19 cellular contexts compared by ENCODE assay signal in genomic region chr6:113015249-113015648, GRCh38.
DNase-seq lines count a peak whose midpoint lies in the region; ATAC-seq, FAIRE-seq and TF ChIP-seq lines count a peak whose summit lies in the region.
"Had no signal": no experiment of that assay in that cellular context is flagged by ENCODE, and none has a peak within 500 bp of the region (broad histone marks: within the 10 kb centered on the region; RNA-seq: fewer than 3 reads in every experiment).

No MANE protein-coding gene starts in this region.

- no peak overlapping the region for H3K4me3 ChIP-seq in SK-N-MC
- no peak overlapping the region for H3K4me3 ChIP-seq in osteoblast (ENCODE audit: insufficient read depth, low read length)
- H3K4me3 ChIP-seq: colonic mucosa had no signal

- H3K36me3 ChIP-seq in SK-N-MC (ENCODE audit: insufficient read depth, low read length) (no peaks in the 10 kb centered on the region), osteoblast (ENCODE audit: insufficient read depth, low read length) (no peaks in the 10 kb centered on the region)
- H3K36me3 ChIP-seq: colonic mucosa had no signal

- peak overlapping the region; percentile 45 for H3K27ac ChIP-seq in SK-N-MC
- peak overlapping the region; percentile 79 for H3K27ac ChIP-seq in osteoblast (ENCODE audit: low read depth, low read length)
- H3K27ac ChIP-seq: colonic mucosa had no signal

- H3K4me2 ChIP-seq in osteoblast (ENCODE audit: insufficient read depth, low read length) = peak overlapping the region; percentile 49

- DNase-seq in GM03348 (ENCODE audit: low spot score) (peak; percentile 52), SK-N-MC (ENCODE audit: low read depth, low spot score) (no peak), fibroblast of gingiva (ENCODE audit: low read depth) (peak; percentile 66), osteoblast (ENCODE audit: insufficient read length, low spot score, missing footprints) (peak; percentile 64), D721Med (ENCODE audit: insufficient read length, low spot score) (no peak), NCI-H82 (lab: John Stamatoyannopoulos, UW) (no peak)
- DNase-seq in activated T-cell treated with anti-CD3 and anti-CD28 coated beads, Interleukin-2, amount 50 U/mL, for 4 hours = no peak
- DNase-seq: activated CD4-positive, CD25-positive, alpha-beta regulatory T cell; colonic mucosa; DMS53; head of caudate nucleus; mammary epithelial cell; NCI-H1694; NCI-H2227 treated with DMSO at 0.1 percent for 48 hours; T-helper 17 cell had no signal

- no peaks in the 10 kb centered on the region for H4K20me1 ChIP-seq in osteoblast (ENCODE audit: insufficient read depth, low read length)

- H3K4me1 Mint-ChIP-seq in activated T-cell treated with anti-CD3 and anti-CD28 coated beads, Interleukin-2, amount 50 U/mL, for 4 hours (ENCODE audit: low read depth) = no peaks in the 10 kb centered on the region
- H3K4me1 Mint-ChIP-seq: activated T-helper 17 cell treated with anti-CD3 and anti-CD28 coated beads, Interleukin-2, amount 50 U/mL, for 72 hours; CD14-positive monocyte; stimulated activated memory B cell treated with anti-CD40 and anti-IgM and Interleukin-4, amounts not matched to agents 10 μg/mL and 1 μg/mL and 100 μg/mL, for 72 hours; T-helper 17 cell had no signal

- H3K36me3 Mint-ChIP-seq in activated T-cell treated with anti-CD3 and anti-CD28 coated beads, Interleukin-2, amount 50 U/mL, for 4 hours (ENCODE audit: insufficient read depth) = no peaks in the 10 kb centered on the region
- H3K36me3 Mint-ChIP-seq: CD14-positive monocyte; stimulated activated memory B cell treated with anti-CD40 and anti-IgM and Interleukin-4, amounts not matched to agents 10 μg/mL and 1 μg/mL and 100 μg/mL, for 72 hours had no signal

- no peaks in the 10 kb centered on the region for H3K27me3 Mint-ChIP-seq in activated T-cell treated with anti-CD3 and anti-CD28 coated beads, Interleukin-2, amount 50 U/mL, for 4 hours (ENCODE audit: low read depth)
- H3K27me3 Mint-ChIP-seq: activated T-helper 17 cell treated with anti-CD3 and anti-CD28 coated beads, Interleukin-2, amount 50 U/mL, for 72 hours; stimulated activated memory B cell treated with anti-CD40 and anti-IgM and Interleukin-4, amounts not matched to agents 10 μg/mL and 1 μg/mL and 100 μg/mL, for 72 hours; T-helper 17 cell had no signal

- no peak overlapping the region for H3K9ac ChIP-seq in SK-N-MC (ENCODE audit: insufficient read length)

- FAIRE-seq in D721Med (lab: Jason Lieb, UNC) = no peak

- H3K4me3 Mint-ChIP-seq in activated T-cell treated with anti-CD3 and anti-CD28 coated beads, Interleukin-2, amount 50 U/mL, for 4 hours = no peak overlapping the region
- H3K4me3 Mint-ChIP-seq: activated T-helper 17 cell treated with anti-CD3 and anti-CD28 coated beads, Interleukin-2, amount 50 U/mL, for 72 hours; CD14-positive monocyte; nephron; stimulated activated memory B cell treated with anti-CD40 and anti-IgM and Interleukin-4, amounts not matched to agents 10 μg/mL and 1 μg/mL and 100 μg/mL, for 72 hours; T-helper 17 cell had no signal

- peaks cover 4% of the 10 kb centered on the region for H3K9me3 Mint-ChIP-seq in activated T-cell treated with anti-CD3 and anti-CD28 coated beads, Interleukin-2, amount 50 U/mL, for 4 hours
- H3K9me3 Mint-ChIP-seq: activated T-helper 17 cell treated with anti-CD3 and anti-CD28 coated beads, Interleukin-2, amount 50 U/mL, for 72 hours; nephron; stimulated activated memory B cell treated with anti-CD40 and anti-IgM and Interleukin-4, amounts not matched to agents 10 μg/mL and 1 μg/mL and 100 μg/mL, for 72 hours had no signal

- no peaks in the 10 kb centered on the region for H3K79me2 ChIP-seq in osteoblast (ENCODE audit: insufficient read depth, low read length)

- H2AFZ ChIP-seq in osteoblast (ENCODE audit: low read length) = no peak overlapping the region

- H3K4me1 ChIP-seq in osteoblast (ENCODE audit: insufficient read depth, low read length) = peaks cover 57% of the 10 kb centered on the region
- H3K4me1 ChIP-seq: colonic mucosa had no signal

- H3K27me3 ChIP-seq in osteoblast (ENCODE audit: insufficient read depth, low read length) = no peaks in the 10 kb centered on the region
- H3K27me3 ChIP-seq: colonic mucosa had no signal

- TF ChIP-seq CTCF in osteoblast (IDR thresholded peaks at IDR 0.05; ENCODE audit: extremely low read depth, low read depth, low read length) (no peak), D721Med (IDR thresholded peaks at IDR 0.05; ENCODE audit: insufficient read depth, missing control alignments) (no peak)

- no peak for ATAC-seq in activated T-cell treated with anti-CD3 and anti-CD28 coated beads, Interleukin-2, amount 50 U/mL, for 4 hours
- ATAC-seq: activated T-helper 17 cell treated with anti-CD3 and anti-CD28 coated beads, Interleukin-2, amount 50 U/mL, for 72 hours; stimulated activated memory B cell treated with anti-CD40 and anti-IgM and Interleukin-4, amounts not matched to agents 10 μg/mL and 1 μg/mL and 100 μg/mL, for 72 hours; T-helper 17 cell had no signal

- H3K9me3 ChIP-seq in SK-N-MC (ENCODE audit: low read depth, low read length) (no peaks in the 10 kb centered on the region), osteoblast (ENCODE audit: low read depth, low read length) (no peaks in the 10 kb centered on the region)
- H3K9me3 ChIP-seq: colonic mucosa had no signal

Comparison
In these comparisons a context has a peak if more than half of its experiments do, and no peak if none do; other contexts are left out.
1. DNase-seq: peak in GM03348 (single experiment), fibroblast of gingiva (single experiment) and osteoblast (single experiment); none in SK-N-MC (single experiment), D721Med (single experiment), activated T-cell treated with anti-CD3 and anti-CD28 coated beads, Interleukin-2, amount 50 U/mL, for 4 hours (single experiment) and NCI-H82 (single experiment).